1 cellular context compared by ENCODE assay signal in genomic region chr9:36499156-36499886, GRCh38.
TF ChIP-seq lines count a peak whose summit lies in the region.

No MANE protein-coding gene starts in this region.

TF ChIP-seq in HepG2, 621 proteins besides CTCF, POLR2A, EP300 and RAD21 (continued from another document):
- no peak for TF ChIP-seq PATZ1 (CRISPR knock-in tag; IDR thresholded peaks at IDR 0.05)
- TF ChIP-seq GATA4 (IDR thresholded peaks at IDR 0.05; ENCODE audit: borderline replicate concordance, low read depth) = no peak
- no peak for TF ChIP-seq CCAR2 (optimal IDR thresholded peaks at IDR 0.05; ENCODE audit: low read depth, low read length)
- no peak for TF ChIP-seq ZXDC (CRISPR knock-in tag; IDR thresholded peaks at IDR 0.05)
- TF ChIP-seq ZNF660 (CRISPR knock-in tag; IDR thresholded peaks at IDR 0.05; ENCODE audit: borderline replicate concordance, low read depth) = no peak
- no peak for TF ChIP-seq GABPA (IDR thresholded peaks at IDR 0.05; ENCODE audit: low read depth, low read length)
- no peak for TF ChIP-seq GABPA (CRISPR knock-in tag; IDR thresholded peaks at IDR 0.05; ENCODE audit: low read depth)
- no peak for TF ChIP-seq ZNF274 (CRISPR knock-in tag; IDR thresholded peaks at IDR 0.05)
- no peak for TF ChIP-seq NFE2L1 (CRISPR knock-in tag; IDR thresholded peaks at IDR 0.05; ENCODE audit: borderline replicate concordance)
- TF ChIP-seq ZNF136 (CRISPR knock-in tag; IDR thresholded peaks at IDR 0.05; ENCODE audit: low read depth) = no peak
- no peak for TF ChIP-seq DR1 (CRISPR knock-in tag; IDR thresholded peaks at IDR 0.05)
- TF ChIP-seq LBX2 (CRISPR knock-in tag; IDR thresholded peaks at IDR 0.05; ENCODE audit: borderline replicate concordance) = no peak
- TF ChIP-seq ZNF564 (CRISPR knock-in tag; IDR thresholded peaks at IDR 0.05) = no peak
- no peak for TF ChIP-seq ELF1 (CRISPR knock-in tag; IDR thresholded peaks at IDR 0.05)
- no peak for TF ChIP-seq ZNF790 (CRISPR knock-in tag; IDR thresholded peaks at IDR 0.05; ENCODE audit: borderline replicate concordance)
- TF ChIP-seq DZIP1 (CRISPR knock-in tag; IDR thresholded peaks at IDR 0.05) = no peak
- TF ChIP-seq TEF (CRISPR knock-in tag; IDR thresholded peaks at IDR 0.05) = 0 out of 2 replicates have a peak, but pooled peaks have one; percentile 29
- no peak for TF ChIP-seq PAXIP1 (CRISPR knock-in tag; conservative IDR thresholded peaks at IDR 0.05)
- no peak for TF ChIP-seq SOX13 (IDR thresholded peaks at IDR 0.05)
- no peak for TF ChIP-seq SOX13 (CRISPR knock-in tag; conservative IDR thresholded peaks at IDR 0.05 in 1 of 2, IDR thresholded peaks at IDR 0.05 in 1 of 2)
- no peak for TF ChIP-seq SMAD1 (CRISPR knock-in tag; IDR thresholded peaks at IDR 0.05; ENCODE audit: borderline replicate concordance, low read depth)
- TF ChIP-seq ZZZ3 (CRISPR knock-in tag; IDR thresholded peaks at IDR 0.05; ENCODE audit: borderline replicate concordance) = no peak
- peak; percentile 27; the same call in 1 of the 2 replicates for TF ChIP-seq RFX1 (IDR thresholded peaks at IDR 0.05)
- no peak for TF ChIP-seq ZNF513 (CRISPR knock-in tag; conservative IDR thresholded peaks at IDR 0.05)
- TF ChIP-seq FUBP1 (CRISPR knock-in tag; IDR thresholded peaks at IDR 0.05; ENCODE audit: borderline replicate concordance) = no peak
- TF ChIP-seq RFXANK (CRISPR knock-in tag; IDR thresholded peaks at IDR 0.05) = no peak
TF ChIP-seq in HepG2: peak in this region for 4.
